In the genomic region with DNA sequence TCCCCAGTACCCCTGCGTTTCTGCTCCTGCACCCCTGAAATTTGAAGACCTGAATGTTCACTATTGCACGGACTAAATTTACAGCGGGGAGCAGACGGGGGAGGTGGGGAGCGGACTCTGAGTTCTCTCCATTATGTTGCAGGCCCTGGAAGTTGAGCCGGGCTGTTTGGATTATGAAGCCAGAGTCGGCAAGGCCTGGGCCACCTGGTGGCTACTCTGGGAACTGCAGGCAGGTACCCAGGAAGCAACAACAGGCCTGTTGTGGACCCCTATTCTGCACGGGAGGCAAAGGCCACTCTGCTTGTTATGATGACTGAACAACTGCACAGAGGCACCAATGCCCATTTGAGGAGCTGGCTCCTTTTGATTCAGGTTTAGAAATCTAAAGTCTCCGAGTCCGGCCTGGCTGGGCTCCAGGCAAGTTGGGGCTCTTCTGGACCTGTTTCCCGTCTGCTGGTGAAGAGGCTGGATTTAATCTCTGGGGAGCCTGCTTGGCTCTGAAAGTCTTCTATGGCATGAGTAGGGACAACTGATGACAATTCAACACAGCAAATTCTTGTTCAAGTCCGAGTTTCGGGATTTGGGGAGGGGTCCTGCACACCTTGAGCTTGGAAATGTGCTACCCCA, we compare ENCODE assay signal across 8 cellular contexts. TPM values are rescaled to one million over a fixed set of nuclear protein-coding genes. Genes with fewer than 3 reads are reported as not detected.
A peak's percentile ranks its signal among the peaks of the same experiment; 100 is the strongest.
DNase-seq lines count a peak whose midpoint lies in the region; TF ChIP-seq lines count a peak whose summit lies in the region.

No MANE protein-coding gene starts in this region.

- no peaks in the 10 kb centered on the region for H3K36me3 Mint-ChIP-seq in brain
- H3K36me3 Mint-ChIP-seq in immature natural killer cell = no peaks in the 10 kb centered on the region

- H3K27me3 Mint-ChIP-seq in brain (peaks cover 9% of the 10 kb centered on the region), immature natural killer cell (ENCODE audit: low read depth in 3 of 3) (peaks cover 2 to 6% (median 5%) of the 10 kb centered on the region in 3 donors)

- H3K9me3 Mint-ChIP-seq in brain = peaks cover 0 to 6% (median 0%) of the 10 kb centered on the region in 5 experiments
- no peaks in the 10 kb centered on the region for H3K9me3 Mint-ChIP-seq in immature natural killer cell

- peak; percentile 92 to 97 for TF ChIP-seq CTCF in brain (conservative IDR thresholded peaks at IDR 0.05)

- H3K27ac Mint-ChIP-seq in brain = peak overlapping the region in 2 of 5 experiments; percentile 90 to 98
- H3K27ac Mint-ChIP-seq in immature natural killer cell = no peak overlapping the region

- DNase-seq in NCI-H146 (lab: John Stamatoyannopoulos, UW) (peak; percentile 31), NCI-H146 treated with DMSO at 0.1 percent for 48 hours (lab: John Stamatoyannopoulos, UW; ENCODE audit: unreplicated experiment) (no peak), Kasumi-1 (lab: John Stamatoyannopoulos, UW) (peak; percentile 27 to 33), UCSD-AML1 (lab: John Stamatoyannopoulos, UW; ENCODE audit: unreplicated experiment) (peak; percentile 66), immature natural killer cell (peak; percentile 46 to 56 (median 51)), T1000 (lab: John Stamatoyannopoulos, UW) (no peak)
- peak; percentile 37 to 61 for DNase-seq in stimulated activated CD4-positive, alpha-beta T cell treated with anti-CD3 and anti-CD28 coated beads, Interleukin-15, amount 100 ng/mL, for 1 hour (ENCODE audit: low read depth in 1 of 2, low spot score in 1 of 2)

- H3K4me1 Mint-ChIP-seq in brain (peaks cover 43% of the 10 kb centered on the region), immature natural killer cell (no peaks in the 10 kb centered on the region)

- peak overlapping the region in 2 of 5 experiments; percentile 24 to 28 for H3K4me3 Mint-ChIP-seq in brain
- H3K4me3 Mint-ChIP-seq in immature natural killer cell = no peak overlapping the region

RNA-seq across cellular contexts. Expression of a gene that starts 34.1 kb away (rescaled TPM):
- polyA plus RNA-seq in brain (ENCODE audit: insufficient read depth, low read depth, low replicate concordance) = 2.3 TPM
- polyA plus RNA-seq in immature natural killer cell = not detected

Comparison
In these comparisons a context has a peak if more than half of its experiments do, and no peak if none do; other contexts are left out.
1. DNase-seq: peak in NCI-H146 (single experiment), Kasumi-1 (2 of 2), UCSD-AML1 (single experiment), immature natural killer cell (3 of 3) and stimulated activated CD4-positive, alpha-beta T cell treated with anti-CD3 and anti-CD28 coated beads, Interleukin-15, amount 100 ng/mL, for 1 hour (2 of 2); none in NCI-H146 treated with DMSO at 0.1 percent for 48 hours (single experiment) and T1000 (single experiment).